ENCODE assay signal across 14 cellular contexts in genomic region chr11:86183694-86184093, GRCh38.
DNase-seq lines count a peak whose midpoint lies in the region; ATAC-seq lines count a peak whose summit lies in the region.
"Had no signal": no experiment of that assay in that cellular context is flagged by ENCODE, and none has a peak within 500 bp of the region (broad histone marks: within the 10 kb centered on the region; RNA-seq: fewer than 3 reads in every experiment).

No MANE protein-coding gene starts in this region.

- H3K4me3 ChIP-seq in neuronal stem cell (ENCODE audit: low read length in 2 of 2): no peak overlapping the region
- H3K4me3 ChIP-seq: body of pancreas, tibial artery had no signal

- no peak overlapping the region for H2BK15ac ChIP-seq in neuronal stem cell (ENCODE audit: low read length)

- ATAC-seq in HG03342 (IDR thresholded peaks at IDR 0.05; ENCODE audit: unreplicated experiment): peak; percentile 40
- peak; percentile 57 to 82 for ATAC-seq in natural killer cell treated with Interleukin-12 subunit alpha and Interleukin-12 subunit beta and Interleukin-15 and Interleukin-18, amount 100 ng/mL, for 72 hours
- ATAC-seq in GM18870 (IDR thresholded peaks at IDR 0.05; ENCODE audit: unreplicated experiment): no peak
- ATAC-seq: body of pancreas had no signal

- H3K27me3 ChIP-seq in neuronal stem cell (ENCODE audit: control insufficient read depth in 3 of 3, insufficient read depth in 3 of 3, low read depth in 1 of 3, low read length in 3 of 3): peaks cover 0 to 4% (median 0%) of the 10 kb centered on the region in 3 experiments
- H3K27me3 ChIP-seq: body of pancreas, tibial artery had no signal

- no CpG with 5 or more reads among the region's 2 CpGs for WGBS in neuronal stem cell (ENCODE audit: extremely low coverage in 2 of 2, insufficient read length in 2 of 2, insufficient replicate concordance in 1 of 2), 2 donors

- no peak overlapping the region for H2AFZ ChIP-seq in neuronal stem cell (ENCODE audit: low read length)

- no peak overlapping the region for H3K27ac Mint-ChIP-seq in natural killer cell treated with Interleukin-12 subunit alpha and Interleukin-12 subunit beta and Interleukin-15 and Interleukin-18, amount 100 ng/mL, for 72 hours
- H3K27ac Mint-ChIP-seq: H9 had no signal

- DNase-seq in EH (ENCODE audit: low read depth): peak; percentile 46
- DNase-seq in activated T-cell treated with anti-CD3 and anti-CD28 coated beads, Interleukin-2, amount 50 U/mL, for 48 hours: peak; percentile 63 to 67
- DNase-seq in natural killer cell treated with Interleukin-12 subunit alpha and Interleukin-12 subunit beta and Interleukin-15 and Interleukin-18, amount 100 ng/mL, for 72 hours (ENCODE audit: low spot score): no peak
- DNase-seq in neuronal stem cell (ENCODE audit: low spot score): no peak
- no peak for DNase-seq in hypothalamus (lab: John Stamatoyannopoulos, UW)
- DNase-seq in medulla oblongata (ENCODE audit: extremely low spot score): no peak
- DNase-seq: body of pancreas, H9, NCI-H1048, retina, SW 1271, tibial artery had no signal

- H3K4me2 ChIP-seq in neuronal stem cell (ENCODE audit: insufficient read depth, low read length, poor library complexity, severe bottlenecking): no peak overlapping the region

- H3K27ac ChIP-seq in neuronal stem cell (replicated peaks; ENCODE audit: low read length): no peak overlapping the region
- H3K27ac ChIP-seq: body of pancreas, tibial artery had no signal

- no peak overlapping the region for H3K4ac ChIP-seq in neuronal stem cell (ENCODE audit: low read length)

- H3K4me1 Mint-ChIP-seq in natural killer cell treated with Interleukin-12 subunit alpha and Interleukin-12 subunit beta and Interleukin-15 and Interleukin-18, amount 100 ng/mL, for 72 hours (ENCODE audit: low read depth in 2 of 2): peaks cover 6 to 14% of the 10 kb centered on the region in 2 donors
- H3K4me1 Mint-ChIP-seq: H9 had no signal

- H4K8ac ChIP-seq in neuronal stem cell (ENCODE audit: low read depth, low read length): no peak overlapping the region

- no peak overlapping the region for H3K4me3 Mint-ChIP-seq in natural killer cell treated with Interleukin-12 subunit alpha and Interleukin-12 subunit beta and Interleukin-15 and Interleukin-18, amount 100 ng/mL, for 72 hours
- H3K4me3 Mint-ChIP-seq: H9 had no signal

- H2BK5ac ChIP-seq in neuronal stem cell (ENCODE audit: low read length): no peak overlapping the region

- H3K79me1 ChIP-seq in neuronal stem cell (ENCODE audit: low read depth, low read length): no peaks in the 10 kb centered on the region

- H3K4me1 ChIP-seq in neuronal stem cell (ENCODE audit: control insufficient read depth in 2 of 2, insufficient read depth in 1 of 2, low read depth in 1 of 2, low read length in 2 of 2): no peaks in the 10 kb centered on the region
- H3K4me1 ChIP-seq: body of pancreas had no signal

- H3K23ac ChIP-seq in neuronal stem cell (ENCODE audit: low read depth, low read length, poor library complexity): no peak overlapping the region

- H2BK120ac ChIP-seq in neuronal stem cell (ENCODE audit: low read depth, low read length): no peak overlapping the region

- H4K91ac ChIP-seq in neuronal stem cell (ENCODE audit: low read depth, low read length, poor library complexity): no peak overlapping the region

- H3K18ac ChIP-seq in neuronal stem cell (ENCODE audit: low read length): no peak overlapping the region

- no peaks in the 10 kb centered on the region for H3K36me3 Mint-ChIP-seq in natural killer cell treated with Interleukin-12 subunit alpha and Interleukin-12 subunit beta and Interleukin-15 and Interleukin-18, amount 100 ng/mL, for 72 hours

- no peak overlapping the region for H3K9ac ChIP-seq in neuronal stem cell (ENCODE audit: low read depth, low read length, poor library complexity)

- H2BK12ac ChIP-seq in neuronal stem cell (ENCODE audit: low read length): no peak overlapping the region

- H2AK5ac ChIP-seq in neuronal stem cell (ENCODE audit: low read depth, low read length): no peak overlapping the region

- H3K27me3 Mint-ChIP-seq in natural killer cell treated with Interleukin-12 subunit alpha and Interleukin-12 subunit beta and Interleukin-15 and Interleukin-18, amount 100 ng/mL, for 72 hours: no peaks in the 10 kb centered on the region

- H3K14ac ChIP-seq in neuronal stem cell (ENCODE audit: low read length): no peak overlapping the region

- peaks cover 3% of the 10 kb centered on the region for H3K9me3 Mint-ChIP-seq in natural killer cell treated with Interleukin-12 subunit alpha and Interleukin-12 subunit beta and Interleukin-15 and Interleukin-18, amount 100 ng/mL, for 72 hours
- H3K9me3 Mint-ChIP-seq: H9 had no signal

- no peaks in the 10 kb centered on the region for H3K36me3 ChIP-seq in neuronal stem cell (replicated peaks in 1 of 2; ENCODE audit: control insufficient read depth in 2 of 2, insufficient read depth in 2 of 2, low read length in 2 of 2)
- H3K36me3 ChIP-seq: tibial artery had no signal

- no peaks in the 10 kb centered on the region for H3K9me3 ChIP-seq in neuronal stem cell (replicated peaks in 1 of 2; ENCODE audit: control insufficient read depth in 2 of 2, insufficient read depth in 1 of 2, low read depth in 1 of 2, low read length in 2 of 2)
- H3K9me3 ChIP-seq: body of pancreas, tibial artery had no signal

Comparison
In these comparisons a context has a peak if more than half of its experiments do, and no peak if none do; other contexts are left out.
1. DNase-seq: peak in EH (single experiment) and activated T-cell treated with anti-CD3 and anti-CD28 coated beads, Interleukin-2, amount 50 U/mL, for 48 hours (2 of 2); none in natural killer cell treated with Interleukin-12 subunit alpha and Interleukin-12 subunit beta and Interleukin-15 and Interleukin-18, amount 100 ng/mL, for 72 hours (single experiment), neuronal stem cell (single experiment), hypothalamus (0 of 51) and medulla oblongata (single experiment).